Comparison of ENCODE assay signal across 15 cellular contexts in genomic region chr4:128803783-128804182, GRCh38. TPM values are rescaled to one million over a fixed set of nuclear protein-coding genes. Genes with fewer than 3 reads are reported as not detected.
DNase-seq lines count a peak whose midpoint lies in the region; ATAC-seq, FAIRE-seq and TF ChIP-seq lines count a peak whose summit lies in the region.
"Had no signal": no experiment of that assay in that cellular context is flagged by ENCODE, and none has a peak within 500 bp of the region (broad histone marks: within the 10 kb centered on the region; RNA-seq: fewer than 3 reads in every experiment).

No MANE protein-coding gene starts in this region.

- H4K20me1 ChIP-seq in GM12878 (ENCODE audit: control insufficient read depth, insufficient read depth) = no peaks in the 10 kb centered on the region

- no peaks in the 10 kb centered on the region for H3K36me3 Mint-ChIP-seq in activated CD4-positive, alpha-beta T cell treated with anti-CD3 and anti-CD28 coated beads, Interleukin-2, amount 10 ng/mL, durations not matched to agents 24 days and 14 days (ENCODE audit: low read depth)
- H3K36me3 Mint-ChIP-seq in activated CD4-positive, alpha-beta T cell treated with anti-CD3 and anti-CD28 coated beads, Interleukin-2, amount 10 ng/mL, durations not matched to agents 7 days and 5 days (ENCODE audit: low read depth) = no peaks in the 10 kb centered on the region

- POLR2A ChIA-PET in activated CD4-positive, alpha-beta T cell treated with anti-CD3 and anti-CD28 coated beads, Interleukin-2, amount 10 ng/mL, durations not matched to agents 7 days and 5 days (lab: Charles Lee) = no interaction called here
- POLR2A ChIA-PET in GM12878 (lab: Charles Lee) = interaction anchor here (1.2 to 3.0 kb wide), 2 partner anchors 9 kb away, joined by 3 to 11 read pairs; no protein-coding TSS in a partner anchor

- H3K36me3 ChIP-seq in GM12878 (ENCODE audit: control insufficient read depth in 2 of 2, insufficient read depth in 2 of 2, low read length in 1 of 2) = no peaks in the 10 kb centered on the region
- H3K36me3 ChIP-seq: ovary had no signal

- H3K27me3 ChIP-seq in GM12878 (replicated peaks in 1 of 2; ENCODE audit: control insufficient read depth in 2 of 2, insufficient read depth in 2 of 2, low read length in 1 of 2) = no peaks in the 10 kb centered on the region
- H3K27me3 ChIP-seq: body of pancreas, ovary had no signal

- H3K9ac ChIP-seq in GM12878 (ENCODE audit: control insufficient read depth, insufficient read depth, low read length) = no peak overlapping the region

- no peak overlapping the region for H3K4me3 ChIP-seq in GM12878
- H3K4me3 ChIP-seq: A549, body of pancreas, ovary had no signal

- in situ Hi-C loops in GM12878 (cut with MboI) = loop anchor here (5.0 kb wide), 1 partner anchor 226 kb away; no protein-coding TSS in a partner anchor

- TF ChIP-seq POLR2A in GM12878 (IDR thresholded peaks at IDR 0.05; ENCODE audit: low read depth, low read length) = no peak

- H3K27ac ChIP-seq in GM12878 (ENCODE audit: control insufficient read depth, insufficient read depth) = 0 out of 2 replicates have a peak overlapping the region, but pooled peaks have one; percentile 42
- H3K27ac ChIP-seq: body of pancreas, ovary had no signal

- ATAC-seq in HG02588 (IDR thresholded peaks at IDR 0.05; ENCODE audit: unreplicated experiment) (peak; percentile 63), GM12878 (peak; percentile 94), GM21360 (IDR thresholded peaks at IDR 0.05; ENCODE audit: unreplicated experiment) (no peak)
- ATAC-seq: A549, body of pancreas had no signal

- RAD21 ChIA-PET in GM12878 (lab: Charles Lee; ENCODE audit: unreplicated experiment) = interaction anchor here (1.0 to 1.7 kb wide), 4 partner anchors 9 to 28 kb away, joined by 3 to 9 read pairs (median 6); no protein-coding TSS in a partner anchor

- H3K9me3 ChIP-seq in GM12878 (replicated peaks; ENCODE audit: control insufficient read depth, insufficient read depth, low read length) = no peaks in the 10 kb centered on the region
- H3K9me3 ChIP-seq: A549, body of pancreas, ovary had no signal

- SMC1A ChIA-PET in GM12878 (lab: Charles Lee; ENCODE audit: uncharacterized antibody, unreplicated experiment) = interaction anchor here (0.6 to 1.5 kb wide), 11 partner anchors 10 to 286 kb away, joined by 3 to 8 read pairs (median 4); no protein-coding TSS in a partner anchor

- FAIRE-seq in GM12878 (lab: Jason Lieb, UNC) = no peak
- FAIRE-seq: A549 had no signal

- H3K27me3 Mint-ChIP-seq in activated CD4-positive, alpha-beta T cell treated with anti-CD3 and anti-CD28 coated beads, Interleukin-2, amount 10 ng/mL, durations not matched to agents 24 days and 14 days = peaks cover 1% of the 10 kb centered on the region
- H3K27me3 Mint-ChIP-seq in activated CD4-positive, alpha-beta T cell treated with anti-CD3 and anti-CD28 coated beads, Interleukin-2, amount 10 ng/mL, durations not matched to agents 7 days and 5 days = no peaks in the 10 kb centered on the region

- no peaks in the 10 kb centered on the region for H3K79me2 ChIP-seq in GM12878 (ENCODE audit: control insufficient read depth, insufficient read depth, low read length)

- peak; percentile 72 for DNase-seq in activated CD4-positive, alpha-beta T cell treated with anti-CD3 and anti-CD28 coated beads, Interleukin-2, amount 10 ng/mL, durations not matched to agents 24 days and 14 days
- DNase-seq in activated CD4-positive, alpha-beta T cell treated with anti-CD3 and anti-CD28 coated beads, Interleukin-2, amount 10 ng/mL, durations not matched to agents 7 days and 5 days = no peak
- DNase-seq in GM12878 (ENCODE audit: low read depth, low spot score) = no peak
- DNase-seq in stimulated activated CD4-positive, alpha-beta T cell treated with anti-CD3 and anti-CD28 coated beads, Interleukin-4, amount 100 ng/mL, for 24 hours = peak; percentile 17
- DNase-seq in COLO829 (ENCODE audit: low spot score) = no peak
- DNase-seq in NOMO-1 treated with DMSO at 0.1 percent for 48 hours (lab: John Stamatoyannopoulos, UW; ENCODE audit: unreplicated experiment) = no peak
- DNase-seq: body of pancreas, glutamatergic neuron, IMR-90, NCI-H187 treated with DMSO at 0.1 percent for 48 hours, ovary had no signal

- no peak for TF ChIP-seq CTCF in GM12878 (IDR thresholded peaks at IDR 0.05 in 2 of 3, conservative IDR thresholded peaks at IDR 0.05 in 1 of 3; ENCODE audit: control insufficient read depth in 2 of 3, extremely low read depth in 1 of 3, insufficient read depth in 1 of 3, low read depth in 3 of 3, low read length in 3 of 3)

- peak overlapping the region; percentile 45 for H2AFZ ChIP-seq in GM12878 (ENCODE audit: control insufficient read depth, low read depth, low read length)

- no peak for TF ChIP-seq EP300 in GM12878 (IDR thresholded peaks at IDR 0.05; ENCODE audit: borderline replicate concordance in 1 of 2, control insufficient read depth in 1 of 2, low read depth in 2 of 2, low read length in 2 of 2)

- TF ChIP-seq RAD21 in GM12878 (IDR thresholded peaks at IDR 0.05; ENCODE audit: insufficient read depth, low read depth, low read length) = no peak

- 0% methylated on average over 2 of the region's 2 CpGs for WGBS in GM12878 (ENCODE audit: insufficient coverage, insufficient replicate concordance, low lambda C conversion rate, missing lambda C conversion rate)

- peak overlapping the region; percentile 39 for H3K4me3 Mint-ChIP-seq in activated CD4-positive, alpha-beta T cell treated with anti-CD3 and anti-CD28 coated beads, Interleukin-2, amount 10 ng/mL, durations not matched to agents 24 days and 14 days
- H3K4me3 Mint-ChIP-seq in activated CD4-positive, alpha-beta T cell treated with anti-CD3 and anti-CD28 coated beads, Interleukin-2, amount 10 ng/mL, durations not matched to agents 7 days and 5 days = no peak overlapping the region
- H3K4me3 Mint-ChIP-seq: endodermal cell had no signal

- CTCF ChIA-PET in activated CD4-positive, alpha-beta T cell treated with anti-CD3 and anti-CD28 coated beads, Interleukin-2, amount 10 ng/mL, durations not matched to agents 7 days and 5 days (lab: Charles Lee) = no interaction called here
- CTCF ChIA-PET in GM12878 (lab: Yijun Ruan, JAX) = interaction anchor here (0.7 to 1.8 kb wide), 3 partner anchors 21 to 523 kb away, joined by 3 to 9 read pairs (median 3); no protein-coding TSS in a partner anchor

- H3K27ac Mint-ChIP-seq in activated CD4-positive, alpha-beta T cell treated with anti-CD3 and anti-CD28 coated beads, Interleukin-2, amount 10 ng/mL, durations not matched to agents 24 days and 14 days = peak overlapping the region; percentile 48
- no peak overlapping the region for H3K27ac Mint-ChIP-seq in activated CD4-positive, alpha-beta T cell treated with anti-CD3 and anti-CD28 coated beads, Interleukin-2, amount 10 ng/mL, durations not matched to agents 7 days and 5 days
- H3K27ac Mint-ChIP-seq: endodermal cell had no signal

- no TSS peak for BruUV-seq in GM12878 (replicated peaks; lab: Mats Ljungman, UMichigan)

- no peaks in the 10 kb centered on the region for H3K9me3 Mint-ChIP-seq in activated CD4-positive, alpha-beta T cell treated with anti-CD3 and anti-CD28 coated beads, Interleukin-2, amount 10 ng/mL, durations not matched to agents 24 days and 14 days
- H3K9me3 Mint-ChIP-seq in activated CD4-positive, alpha-beta T cell treated with anti-CD3 and anti-CD28 coated beads, Interleukin-2, amount 10 ng/mL, durations not matched to agents 7 days and 5 days = no peaks in the 10 kb centered on the region
- H3K9me3 Mint-ChIP-seq: endodermal cell had no signal

- H3K4me1 Mint-ChIP-seq in activated CD4-positive, alpha-beta T cell treated with anti-CD3 and anti-CD28 coated beads, Interleukin-2, amount 10 ng/mL, durations not matched to agents 24 days and 14 days = peaks cover 11% of the 10 kb centered on the region
- peaks cover 5% of the 10 kb centered on the region for H3K4me1 Mint-ChIP-seq in activated CD4-positive, alpha-beta T cell treated with anti-CD3 and anti-CD28 coated beads, Interleukin-2, amount 10 ng/mL, durations not matched to agents 7 days and 5 days

- intact Hi-C loops in activated CD4-positive, alpha-beta T cell treated with anti-CD3 and anti-CD28 coated beads, Interleukin-2, amount 10 ng/mL, durations not matched to agents 24 days and 14 days (cut with micrococcal nuclease) = no loop called here
- intact Hi-C loops in GM12878 (cut with micrococcal nuclease; ENCODE audit: unreplicated experiment) = no loop called here

- H3K4me2 ChIP-seq in GM12878 (ENCODE audit: control insufficient read depth, insufficient read depth) = peak overlapping the region; percentile 68
- H3K4me2 ChIP-seq: A549 had no signal

- H3K4me1 ChIP-seq in GM12878 (ENCODE audit: control insufficient read depth, insufficient read depth, low read length) = no peaks in the 10 kb centered on the region; the same call in 1 of the 2 replicates

TF ChIP-seq in GM12878, 131 proteins besides CTCF, POLR2A, EP300 and RAD21 (continues in another document):
- TF ChIP-seq CREB1 (IDR thresholded peaks at IDR 0.05; ENCODE audit: low read depth) = no peak

RNA-seq across cellular contexts. Expression of gene JADE1, which starts 5.7 kb away (rescaled TPM):
- total RNA-seq in activated CD4-positive, alpha-beta T cell treated with anti-CD3 and anti-CD28 coated beads, Interleukin-2, amount 10 ng/mL, durations not matched to agents 24 days and 14 days = 42.6 and 47.0 TPM in 2 replicates
- total RNA-seq in activated CD4-positive, alpha-beta T cell treated with anti-CD3 and anti-CD28 coated beads, Interleukin-2, amount 10 ng/mL, durations not matched to agents 7 days and 5 days = 10 to 100 TPM; 33.2 to 39.4 TPM
- total RNA-seq in GM12878 (2013; cell fraction: nucleolus; rRNA removed) = 38.3 and 39.7 TPM in 2 replicates
- total RNA-seq in GM12878 (2014; rRNA removed) (16.5 TPM in 2 replicates), GM12878 (2014; rRNA removed; fragmentation: Illumina TruSeq; extraction: Trizol) (17.2 and 17.8 TPM in 2 replicates), GM12878 (2021) (22.4 and 27.2 TPM in 2 replicates)
- polyA plus RNA-seq in GM12878 (2011; ENCODE audit: low read depth) = 9.6 TPM
- polyA plus RNA-seq in GM12878 (2011; rRNA removed) (15.0 and 15.2 TPM in 2 replicates), GM12878 (2014; fragmentation: Illumina TruSeq; extraction: Trizol) (14.4 and 17.9 TPM in 2 replicates), GM12878 (2014; fragmentation: Nextera tagmentation; extraction: Ambion mirVana) (1 to 10 TPM; 5.9 to 6.3 TPM), GM12878 (2014; rRNA removed) (11.8 and 13.6 TPM in 2 replicates), GM12878 (2016; fragmentation: Nextera tagmentation; extraction: Ambion mirVana) (10 to 100 TPM; 18.6 to 19.4 TPM)
- polyA plus RNA-seq in GM12878 (2011; cell fraction: cytosol; rRNA removed) = 11.4 and 12.2 TPM in 2 replicates
- polyA plus RNA-seq in GM12878 (2011; cell fraction: nucleus; rRNA removed) = 20.8 and 25.7 TPM in 2 replicates
- polyA plus RNA-seq in GM12878 (2012) = 12.5 and 13.0 TPM in 2 replicates
- 25.3 and 25.9 TPM in 2 replicates for polyA minus RNA-seq in GM12878 (2011; rRNA and poly(A)+ RNA removed)
- 9.2 and 10.0 TPM in 2 replicates for polyA minus RNA-seq in GM12878 (2011; cell fraction: cytosol; rRNA and poly(A)+ RNA removed)
- polyA minus RNA-seq in GM12878 (2011; cell fraction: nucleus; rRNA and poly(A)+ RNA removed) = 11.4 and 23.8 TPM in 2 replicates

Comparison
In these comparisons a context has a peak if more than half of its experiments do, and no peak if none do; other contexts are left out.
1. DNase-seq: peak in activated CD4-positive, alpha-beta T cell treated with anti-CD3 and anti-CD28 coated beads, Interleukin-2, amount 10 ng/mL, durations not matched to agents 24 days and 14 days (single experiment) and stimulated activated CD4-positive, alpha-beta T cell treated with anti-CD3 and anti-CD28 coated beads, Interleukin-4, amount 100 ng/mL, for 24 hours (single experiment); none in activated CD4-positive, alpha-beta T cell treated with anti-CD3 and anti-CD28 coated beads, Interleukin-2, amount 10 ng/mL, durations not matched to agents 7 days and 5 days (single experiment), GM12878 (single experiment), COLO829 (single experiment) and NOMO-1 treated with DMSO at 0.1 percent for 48 hours (single experiment).